In the genomic region with DNA sequence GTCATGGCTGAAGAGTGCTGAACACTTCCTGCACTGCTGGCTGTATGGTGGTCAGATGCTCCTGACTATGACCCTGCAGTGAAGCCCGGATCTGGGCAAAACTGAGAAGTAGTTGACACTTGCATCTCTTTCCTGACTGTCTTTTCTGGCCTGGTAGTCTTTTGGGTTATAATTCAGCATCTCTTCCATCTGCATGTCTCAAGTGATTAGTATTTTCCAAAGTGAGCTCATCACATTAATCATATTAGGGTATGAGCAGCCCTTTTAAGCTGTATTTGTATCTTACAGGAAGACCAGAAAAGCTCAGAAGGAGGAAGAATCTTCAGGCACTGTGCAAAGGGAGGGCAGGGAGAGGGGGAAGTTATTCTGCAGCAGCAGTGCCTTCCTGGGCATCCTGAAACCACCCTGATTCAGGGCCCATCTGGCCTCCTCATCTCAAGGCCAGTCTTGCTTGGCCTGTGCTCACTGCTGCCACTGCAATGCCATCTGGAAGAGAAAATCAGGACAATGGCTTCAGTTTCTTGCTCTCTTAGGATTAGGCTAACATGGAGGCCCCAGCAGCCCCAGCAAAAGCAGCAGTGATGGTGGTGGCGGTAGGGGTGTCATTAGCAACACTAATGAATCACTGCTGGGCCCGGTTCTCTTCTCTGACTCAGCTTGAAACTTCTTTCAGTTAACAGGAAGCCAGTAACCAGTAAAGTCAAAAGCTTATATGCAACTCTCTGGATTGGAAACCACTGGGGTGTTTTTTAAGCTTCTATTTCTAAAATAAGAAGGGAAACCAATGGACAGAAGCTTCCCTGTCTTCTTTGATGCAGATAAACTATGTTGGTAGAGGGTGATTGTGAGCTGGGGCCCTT, we compare ENCODE assay signal across 9 cellular contexts.
DNase-seq lines count a peak whose midpoint lies in the region; ATAC-seq and TF ChIP-seq lines count a peak whose summit lies in the region.
"Had no signal": no experiment of that assay in that cellular context is flagged by ENCODE, and none has a peak within 500 bp of the region (broad histone marks: within the 10 kb centered on the region; RNA-seq: fewer than 3 reads in every experiment).

No MANE protein-coding gene starts in this region.

- peaks cover 5% of the 10 kb centered on the region for H3K4me1 ChIP-seq in urinary bladder (ENCODE audit: insufficient read depth)

- ATAC-seq in GM18858 (IDR thresholded peaks at IDR 0.05; ENCODE audit: unreplicated experiment), result peak; percentile 93
- ATAC-seq in HG02852 (IDR thresholded peaks at IDR 0.05; ENCODE audit: unreplicated experiment), result peak; percentile 97

- no peaks in the 10 kb centered on the region for H3K36me3 ChIP-seq in urinary bladder (ENCODE audit: insufficient read depth)
- H3K36me3 ChIP-seq: ovary had no signal

- TF ChIP-seq CTCF in foreskin fibroblast (IDR thresholded peaks at IDR 0.05; ENCODE audit: low read depth, low read length), result no peak

- H3K4me3 ChIP-seq in foreskin fibroblast (ENCODE audit: low read depth in 1 of 2, low read length in 2 of 2) (no peak overlapping the region), urinary bladder (ENCODE audit: low read depth, low read length) (no peak overlapping the region)
- H3K4me3 ChIP-seq: ovary had no signal

- WGBS in urinary bladder, result 47% methylated on average over 3 of the region's 3 CpGs

- H3K27ac ChIP-seq in urinary bladder (ENCODE audit: low read depth), result peak overlapping the region; percentile 16

- DNase-seq in NCI-H82 treated with DMSO at 0.1 percent for 48 hours (lab: John Stamatoyannopoulos, UW; ENCODE audit: unreplicated experiment), result peak; percentile 27
- DNase-seq in activated T-cell treated with anti-CD3 and anti-CD28 coated beads, Interleukin-2, amount 50 U/mL, for 48 hours, result peak; percentile 80
- DNase-seq in foreskin fibroblast, result peak; percentile 85 to 90
- peak; percentile 63 for DNase-seq in pons (ENCODE audit: low spot score)
- DNase-seq in NCI-H1417 treated with DMSO at 0.1 percent for 48 hours (lab: John Stamatoyannopoulos, UW), result no peak
